32 cellular contexts compared by ENCODE assay signal in genomic region chr10:22053048-22053447, GRCh38. TPM values are rescaled to one million over a fixed set of nuclear protein-coding genes. Genes with fewer than 3 reads are reported as not detected.
DNase-seq lines count a peak whose midpoint lies in the region; ATAC-seq, FAIRE-seq and TF ChIP-seq lines count a peak whose summit lies in the region.
"Had no signal": no experiment of that assay in that cellular context is flagged by ENCODE, and none has a peak within 500 bp of the region (broad histone marks: within the 10 kb centered on the region; RNA-seq: fewer than 3 reads in every experiment).

No MANE protein-coding gene starts in this region.

- CTCF ChIA-PET in K562 (lab: Yijun Ruan, JAX; ENCODE audit: low intra/inter-chr PET ratio): no interaction called here

- TF ChIP-seq RAD21 in K562 (CRISPR knock-in tag; conservative IDR thresholded peaks at IDR 0.05 in 1 of 2, IDR thresholded peaks at IDR 0.05 in 1 of 2): no peak

- no peak overlapping the region for H2BK12ac ChIP-seq in mesenchymal stem cell (ENCODE audit: low read length in 2 of 2)

- H2AK5ac ChIP-seq in mesenchymal stem cell (ENCODE audit: low read length, severe bottlenecking): no peak overlapping the region

- peaks cover 6% of the 10 kb centered on the region for H3K9me3 ChIP-seq in K562 (replicated peaks; ENCODE audit: control insufficient read depth, insufficient read depth, low read depth, low read length)
- H3K9me3 ChIP-seq in mesenchymal stem cell (ENCODE audit: control insufficient read depth, low read length): peaks cover 11% of the 10 kb centered on the region
- H3K9me3 ChIP-seq: upper lobe of right lung had no signal

- no peak overlapping the region for H4K8ac ChIP-seq in mesenchymal stem cell (ENCODE audit: low read length)

- intact Hi-C loops in K562 (cut with micrococcal nuclease): no loop called here

- no peaks in the 10 kb centered on the region for H3K9me1 ChIP-seq in K562 (ENCODE audit: control insufficient read depth, insufficient read depth, low read length)

- no peaks in the 10 kb centered on the region for H3K79me2 ChIP-seq in K562 (ENCODE audit: control insufficient read depth, insufficient read depth, low read length)

- H3K4me1 ChIP-seq in K562 (replicated peaks in 1 of 2; ENCODE audit: control insufficient read depth in 2 of 2, insufficient read depth in 2 of 2, low read length in 2 of 2): no peaks in the 10 kb centered on the region
- H3K4me1 ChIP-seq in mesenchymal stem cell (ENCODE audit: control insufficient read depth, insufficient read depth, low read depth, low read length): peaks cover 2% of the 10 kb centered on the region
- H3K4me1 ChIP-seq: upper lobe of right lung had no signal

- no peak overlapping the region for H3K4me3 Mint-ChIP-seq in activated T-cell treated with anti-CD3 and anti-CD28 coated beads, Interleukin-2, amount 50 U/mL, for 24 hours
- H3K4me3 Mint-ChIP-seq in activated T-helper 17 cell treated with anti-CD3 and anti-CD28 coated beads, Interleukin-2, amount 50 U/mL, for 72 hours: no peak overlapping the region
- H3K4me3 Mint-ChIP-seq: activated CD8-positive, alpha-beta memory T cell treated with anti-CD3 and anti-CD28 coated beads, Interleukin-2, amount 10 ng/mL, durations not matched to agents 7 days and 5 days; activated naive CD8-positive, alpha-beta T cell treated with anti-CD3 and anti-CD28 coated beads, Interleukin-2, amount 50 U/mL, for 24 hours; CD4-positive, alpha-beta T cell; effector memory CD8-positive, alpha-beta T cell; natural killer cell treated with Interleukin-12 subunit alpha and Interleukin-12 subunit beta and Interleukin-15 and Interleukin-18, amount 100 ng/mL, for 72 hours; stimulated activated effector memory CD8-positive, alpha-beta T cell treated with anti-CD3 and anti-CD28 coated beads, Interleukin-12 subunit alpha, Interleukin-12 subunit beta, amount 100 ng/mL, for 72 hours had no signal

- ATAC-seq in K562 (no peak), HG02852 (IDR thresholded peaks at IDR 0.05; ENCODE audit: unreplicated experiment) (no peak)
- no peak for ATAC-seq in activated T-helper 17 cell treated with anti-CD3 and anti-CD28 coated beads, Interleukin-2, amount 50 U/mL, for 72 hours (replicated peaks)
- ATAC-seq: activated CD8-positive, alpha-beta memory T cell treated with anti-CD3 and anti-CD28 coated beads, Interleukin-2, amount 10 ng/mL, durations not matched to agents 7 days and 5 days; activated naive CD8-positive, alpha-beta T cell treated with anti-CD3 and anti-CD28 coated beads, Interleukin-2, amount 50 U/mL, for 24 hours; effector memory CD8-positive, alpha-beta T cell; natural killer cell treated with Interleukin-12 subunit alpha and Interleukin-12 subunit beta and Interleukin-15 and Interleukin-18, amount 100 ng/mL, for 72 hours; stimulated activated effector memory CD8-positive, alpha-beta T cell treated with anti-CD3 and anti-CD28 coated beads, Interleukin-12 subunit alpha, Interleukin-12 subunit beta, amount 100 ng/mL, for 72 hours; upper lobe of right lung had no signal

- DNase-seq in Caki2 (ENCODE audit: low read depth): peak; percentile 62
- peak; percentile 6 for DNase-seq in LHCN-M2 (ENCODE audit: low read depth)
- DNase-seq in K562 (ENCODE audit: extremely low read depth in 1 of 4, low spot score in 3 of 4): peak in 1 of 4 experiments; percentile 18
- peak; percentile 28 for DNase-seq in mesenchymal stem cell
- DNase-seq in activated T-cell treated with anti-CD3 and anti-CD28 coated beads, Interleukin-2, amount 50 U/mL, for 24 hours: no peak
- no peak for DNase-seq in GM19239 (ENCODE audit: insufficient read length, low spot score)
- DNase-seq: activated CD4-positive, alpha-beta T cell treated with anti-CD3 and anti-CD28 coated beads, Interleukin-2, amount 50 U/mL, for 4 hours; activated CD8-positive, alpha-beta memory T cell treated with anti-CD3 and anti-CD28 coated beads, Interleukin-2, amount 10 ng/mL, durations not matched to agents 7 days and 5 days; activated naive CD8-positive, alpha-beta T cell treated with anti-CD3 and anti-CD28 coated beads, Interleukin-2, amount 50 U/mL, for 24 hours; activated T-cell treated with anti-CD3 and anti-CD28 coated beads, Interleukin-2, amount 50 U/mL, for 48 hours; AML-193; CD4-positive, alpha-beta T cell; effector memory CD8-positive, alpha-beta T cell; EL; glutamatergic neuron; NCI-H1092; NCI-H1694; NCI-H2171; T-helper 1 cell; upper lobe of right lung had no signal

- no peak overlapping the region for H4K91ac ChIP-seq in mesenchymal stem cell (ENCODE audit: low read length)

- H3K4me1 Mint-ChIP-seq in activated T-cell treated with anti-CD3 and anti-CD28 coated beads, Interleukin-2, amount 50 U/mL, for 24 hours (ENCODE audit: low read depth): peaks cover 3% of the 10 kb centered on the region
- H3K4me1 Mint-ChIP-seq in activated T-helper 17 cell treated with anti-CD3 and anti-CD28 coated beads, Interleukin-2, amount 50 U/mL, for 72 hours: peaks cover 6% of the 10 kb centered on the region
- H3K4me1 Mint-ChIP-seq: activated CD8-positive, alpha-beta memory T cell treated with anti-CD3 and anti-CD28 coated beads, Interleukin-2, amount 10 ng/mL, durations not matched to agents 7 days and 5 days; activated naive CD8-positive, alpha-beta T cell treated with anti-CD3 and anti-CD28 coated beads, Interleukin-2, amount 50 U/mL, for 24 hours had no signal

- 78% methylated on average over 5 of the region's 5 CpGs for WGBS in K562 (ENCODE audit: insufficient coverage, low coverage, missing lambda C conversion rate)
- 100% methylated on average over 3 of the region's 5 CpGs for WGBS in mesenchymal stem cell

- no peak overlapping the region for H3K9ac ChIP-seq in K562 (ENCODE audit: insufficient read depth in 1 of 2, low read depth in 2 of 2, low read length in 2 of 2)
- H3K9ac ChIP-seq in mesenchymal stem cell (ENCODE audit: low read length): no peak overlapping the region

- H3K27me3 ChIP-seq in K562 (ENCODE audit: control insufficient read depth in 2 of 2, insufficient read depth in 2 of 2, low read length in 2 of 2) (no peaks in the 10 kb centered on the region), mesenchymal stem cell (ENCODE audit: control insufficient read depth in 1 of 2, insufficient read depth in 1 of 2, low read length in 2 of 2) (no peaks in the 10 kb centered on the region)
- H3K27me3 ChIP-seq: upper lobe of right lung had no signal

- no peak overlapping the region for H2BK15ac ChIP-seq in mesenchymal stem cell (ENCODE audit: low read depth, poor library complexity, severe bottlenecking)

- no peak for TF ChIP-seq EP300 in K562 (IDR thresholded peaks at IDR 0.05; ENCODE audit: low read length)

- no peak overlapping the region for H3K4me3 ChIP-seq in K562
- no peak overlapping the region for H3K4me3 ChIP-seq in mesenchymal stem cell (ENCODE audit: insufficient read depth in 1 of 2, low read depth in 1 of 2, low read length in 2 of 2)
- H3K4me3 ChIP-seq: coronary artery, lung, upper lobe of right lung had no signal

- no peak overlapping the region for H3K4ac ChIP-seq in mesenchymal stem cell (ENCODE audit: low read depth in 1 of 2, low read length in 2 of 2)

- H3K14ac ChIP-seq in mesenchymal stem cell (ENCODE audit: low read length in 2 of 2): no peak overlapping the region

- H3K79me1 ChIP-seq in mesenchymal stem cell (replicated peaks; ENCODE audit: low read length, poor library complexity, severe bottlenecking): no peaks in the 10 kb centered on the region

- peaks cover 2% of the 10 kb centered on the region for H3K9me3 Mint-ChIP-seq in activated T-cell treated with anti-CD3 and anti-CD28 coated beads, Interleukin-2, amount 50 U/mL, for 24 hours
- H3K9me3 Mint-ChIP-seq in activated T-helper 17 cell treated with anti-CD3 and anti-CD28 coated beads, Interleukin-2, amount 50 U/mL, for 72 hours: peaks cover 13% of the 10 kb centered on the region
- H3K9me3 Mint-ChIP-seq: activated naive CD8-positive, alpha-beta T cell treated with anti-CD3 and anti-CD28 coated beads, Interleukin-2, amount 50 U/mL, for 24 hours; effector memory CD8-positive, alpha-beta T cell; natural killer cell treated with Interleukin-12 subunit alpha and Interleukin-12 subunit beta and Interleukin-15 and Interleukin-18, amount 100 ng/mL, for 72 hours; stimulated activated effector memory CD8-positive, alpha-beta T cell treated with anti-CD3 and anti-CD28 coated beads, Interleukin-12 subunit alpha, Interleukin-12 subunit beta, amount 100 ng/mL, for 72 hours had no signal

- H2AFZ ChIP-seq in K562 (ENCODE audit: low read depth, low read length) (peak overlapping the region; percentile 29; the same call in 1 of the 2 replicates), mesenchymal stem cell (ENCODE audit: low read depth, low read length) (no peak overlapping the region)

- H3K23ac ChIP-seq in mesenchymal stem cell (ENCODE audit: low read length in 2 of 2): no peak overlapping the region

- H4K20me1 ChIP-seq in K562 (replicated peaks; ENCODE audit: control insufficient read depth, insufficient read depth, low read length): no peaks in the 10 kb centered on the region

- no peak overlapping the region for H2BK5ac ChIP-seq in mesenchymal stem cell (ENCODE audit: low read depth, low read length, poor library complexity, severe bottlenecking)

- no peak for TF ChIP-seq POLR2A in K562 (conservative IDR thresholded peaks at IDR 0.05)

- H3K18ac ChIP-seq in mesenchymal stem cell (ENCODE audit: low read depth in 1 of 2, low read length in 2 of 2): no peak overlapping the region

- H3K27ac Mint-ChIP-seq in activated T-cell treated with anti-CD3 and anti-CD28 coated beads, Interleukin-2, amount 50 U/mL, for 24 hours: no peak overlapping the region
- H3K27ac Mint-ChIP-seq in activated T-helper 17 cell treated with anti-CD3 and anti-CD28 coated beads, Interleukin-2, amount 50 U/mL, for 72 hours: no peak overlapping the region
- H3K27ac Mint-ChIP-seq: activated CD8-positive, alpha-beta memory T cell treated with anti-CD3 and anti-CD28 coated beads, Interleukin-2, amount 10 ng/mL, durations not matched to agents 7 days and 5 days; activated naive CD8-positive, alpha-beta T cell treated with anti-CD3 and anti-CD28 coated beads, Interleukin-2, amount 50 U/mL, for 24 hours; CD4-positive, alpha-beta T cell; effector memory CD8-positive, alpha-beta T cell; natural killer cell treated with Interleukin-12 subunit alpha and Interleukin-12 subunit beta and Interleukin-15 and Interleukin-18, amount 100 ng/mL, for 72 hours; stimulated activated effector memory CD8-positive, alpha-beta T cell treated with anti-CD3 and anti-CD28 coated beads, Interleukin-12 subunit alpha, Interleukin-12 subunit beta, amount 100 ng/mL, for 72 hours had no signal

- no TSS peak for BruUV-seq in K562 (replicated peaks; lab: Mats Ljungman, UMichigan)

- no peaks in the 10 kb centered on the region for H3K27me3 Mint-ChIP-seq in activated T-cell treated with anti-CD3 and anti-CD28 coated beads, Interleukin-2, amount 50 U/mL, for 24 hours
- H3K27me3 Mint-ChIP-seq in activated T-helper 17 cell treated with anti-CD3 and anti-CD28 coated beads, Interleukin-2, amount 50 U/mL, for 72 hours: peaks cover 3% of the 10 kb centered on the region
- H3K27me3 Mint-ChIP-seq: activated CD8-positive, alpha-beta memory T cell treated with anti-CD3 and anti-CD28 coated beads, Interleukin-2, amount 10 ng/mL, durations not matched to agents 7 days and 5 days; CD4-positive, alpha-beta T cell had no signal

- FAIRE-seq in K562 (lab: Jason Lieb, UNC): no peak
- no peak for FAIRE-seq in GM19239 (lab: Jason Lieb, UNC)
- FAIRE-seq: A204.1, astrocyte, D721Med, H54, keratinocyte had no signal

- H3K4me2 ChIP-seq in K562 (ENCODE audit: insufficient read depth, low read length) (no peak overlapping the region), mesenchymal stem cell (ENCODE audit: low read length, poor library complexity, severe bottlenecking) (no peak overlapping the region)

- POLR2A ChIA-PET in K562 (lab: Yijun Ruan, JAX): interaction anchor here (0.7 to 1.2 kb wide), 2 partner anchors 36 to 49 kb away, joined by 3 read pairs; partner anchors contain the start of gene DNAJC1

- no peaks in the 10 kb centered on the region for H3K36me3 Mint-ChIP-seq in activated T-cell treated with anti-CD3 and anti-CD28 coated beads, Interleukin-2, amount 50 U/mL, for 24 hours (ENCODE audit: low read depth)
- no peaks in the 10 kb centered on the region for H3K36me3 Mint-ChIP-seq in activated T-helper 17 cell treated with anti-CD3 and anti-CD28 coated beads, Interleukin-2, amount 50 U/mL, for 72 hours (ENCODE audit: low read depth)
- H3K36me3 Mint-ChIP-seq: activated CD8-positive, alpha-beta memory T cell treated with anti-CD3 and anti-CD28 coated beads, Interleukin-2, amount 10 ng/mL, durations not matched to agents 7 days and 5 days; stimulated activated effector memory CD8-positive, alpha-beta T cell treated with anti-CD3 and anti-CD28 coated beads, Interleukin-12 subunit alpha, Interleukin-12 subunit beta, amount 100 ng/mL, for 72 hours had no signal

- TF ChIP-seq CTCF in K562 (IDR thresholded peaks at IDR 0.05 in 2 of 3, conservative IDR thresholded peaks at IDR 0.05 in 1 of 3; ENCODE audit: insufficient read depth in 2 of 3, low read depth in 1 of 3, low read length in 3 of 3): no peak

- H3K36me3 ChIP-seq in K562 (ENCODE audit: control insufficient read depth, insufficient read depth, low read length): no peaks in the 10 kb centered on the region
- H3K36me3 ChIP-seq in mesenchymal stem cell (ENCODE audit: control insufficient read depth in 1 of 2, insufficient read depth in 2 of 2, low read depth in 1 of 2, low read length in 2 of 2): no peaks in the 10 kb centered on the region
- H3K36me3 ChIP-seq: upper lobe of right lung had no signal

- H3K27ac ChIP-seq in K562 (ENCODE audit: extremely low read depth, low read depth, low read length) (no peak overlapping the region), mesenchymal stem cell (ENCODE audit: low read length, poor library complexity, severe bottlenecking) (no peak overlapping the region)
- H3K27ac ChIP-seq: coronary artery, RWPE1, upper lobe of right lung had no signal

- H2BK120ac ChIP-seq in mesenchymal stem cell (ENCODE audit: low read depth, low read length): no peak overlapping the region

- in situ Hi-C loops in Caki2 (cut with HindIII; ENCODE audit: low pct_unique_long_range_greater_than_20kb, low sequenced_read_pairs): no loop called here
- in situ Hi-C loops in K562 (cut with MboI): no loop called here

RNA-seq across cellular contexts. Expression of gene DNAJC1, which starts 49.5 kb away (rescaled TPM):
- 51.6 and 64.0 TPM in 2 replicates for total RNA-seq in Caki2 (2014; rRNA removed; shearing (Covaris generic); ENCODE audit: low replicate concordance)
- total RNA-seq in LHCN-M2 (2014; rRNA removed) (23.4 and 35.8 TPM in 2 replicates), K562 (2014; rRNA removed) (57.7 and 77.6 TPM in 2 replicates), K562 (2014; rRNA removed; fragmentation: Illumina TruSeq; extraction: Trizol) (40.3 and 46.3 TPM in 2 replicates), K562 (2015; rRNA removed; fragmentation: Illumina TruSeq; extraction: Trizol) (43.7 and 47.5 TPM in 2 replicates), K562 (2021) (36.4 and 39.6 TPM in 2 replicates)
- polyA plus RNA-seq in LHCN-M2 (2012): 11.9 TPM
- 29.4 and 61.1 TPM in 2 replicates for total RNA-seq in K562 (2011; cell fraction: chromatin; rRNA removed; ENCODE audit: low replicate concordance)
- total RNA-seq in K562 (2011; cell fraction: nucleolus; rRNA removed): 34.9 and 39.7 TPM in 2 replicates
- total RNA-seq in K562 (2011; cell fraction: nucleoplasm; rRNA removed): 35.4 and 45.9 TPM in 2 replicates
- polyA plus RNA-seq in K562 (2011; rRNA removed) (57.6 and 63.4 TPM in 2 replicates), K562 (2014; fragmentation: Illumina TruSeq; extraction: Trizol) (39.7 and 52.9 TPM in 2 replicates), K562 (2014; fragmentation: Nextera tagmentation; extraction: Ambion mirVana) (1 to 10 TPM; 5.4 to 6.5 TPM), K562 (2014; rRNA removed) (45.4 and 60.6 TPM in 2 replicates)
- polyA plus RNA-seq in K562 (2011; cell fraction: cytosol; rRNA removed): 21.2 and 30.8 TPM in 2 replicates
- 23.2 and 30.1 TPM in 2 replicates for polyA plus RNA-seq in K562 (2011; cell fraction: nucleus; rRNA removed)
- 30.9 and 42.9 TPM in 2 replicates for polyA plus RNA-seq in K562 (2012)
- 44.3 and 45.7 TPM in 2 replicates for polyA minus RNA-seq in K562 (2011; rRNA and poly(A)+ RNA removed)
- polyA minus RNA-seq in K562 (2011; cell fraction: cytosol; rRNA and poly(A)+ RNA removed): 18.0 and 26.0 TPM in 2 replicates
- 39.7 and 46.4 TPM in 2 replicates for polyA minus RNA-seq in K562 (2011; cell fraction: nucleus; rRNA and poly(A)+ RNA removed)
- polyA plus RNA-seq in mesenchymal stem cell (2013, experiment 1 of 2): 75.7 TPM
- polyA plus RNA-seq in mesenchymal stem cell (2013, experiment 2 of 2): 77.3 TPM
- total RNA-seq in activated T-helper 17 cell treated with anti-CD3 and anti-CD28 coated beads, Interleukin-2, amount 50 U/mL, for 72 hours: 10 to 100 TPM; 21.4 to 21.5 TPM

Comparison
In these comparisons a context has a peak if more than half of its experiments do, and no peak if none do; other contexts are left out.
1. DNase-seq: peak in Caki2 (single experiment), LHCN-M2 (single experiment) and mesenchymal stem cell (single experiment); none in activated T-cell treated with anti-CD3 and anti-CD28 coated beads, Interleukin-2, amount 50 U/mL, for 24 hours (single experiment) and GM19239 (single experiment).